25 cellular contexts compared by ENCODE assay signal in the genomic region with DNA sequence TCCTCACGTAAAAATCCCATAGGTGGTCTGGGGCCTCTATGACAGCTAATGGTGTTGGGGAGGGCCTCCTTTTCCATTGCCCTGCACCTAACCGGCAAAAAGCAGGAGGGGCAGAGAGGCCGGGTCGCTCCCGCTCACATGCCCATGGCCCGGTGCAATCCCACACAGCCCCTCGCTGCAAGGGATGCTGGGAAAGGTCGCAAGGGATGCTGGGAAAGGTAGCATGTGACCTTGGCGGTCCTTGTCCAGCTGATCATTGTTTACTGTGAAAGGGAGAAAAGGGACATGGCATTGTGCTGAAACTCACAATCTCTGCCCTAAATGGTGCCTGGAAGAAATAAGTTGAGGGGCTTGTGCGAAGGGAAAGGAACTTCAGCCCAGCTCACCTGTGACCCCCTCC. TPM values are rescaled to one million over a fixed set of nuclear protein-coding genes. Genes with fewer than 3 reads are reported as not detected.
"Had no signal": no experiment of that assay in that cellular context is flagged by ENCODE, and none has a peak within 500 bp of the region (broad histone marks: within the 10 kb centered on the region; RNA-seq: fewer than 3 reads in every experiment).

No MANE protein-coding gene starts in this region.

- H3K4me3 Mint-ChIP-seq: activated CD4-positive, alpha-beta T cell treated with anti-CD3 and anti-CD28 coated beads for 36 hours; activated CD8-positive, alpha-beta memory T cell treated with anti-CD3 and anti-CD28 coated beads, Interleukin-2, amount 10 ng/mL, durations not matched to agents 7 days and 5 days; activated CD8-positive, alpha-beta T cell treated with anti-CD3 and anti-CD28 coated beads, Interleukin-2, amount 10 ng/mL, durations not matched to agents 7 days and 5 days; activated T-cell treated with anti-CD3 and anti-CD28 coated beads, Interleukin-2, amount 50 U/mL, for 72 hours; central memory CD8-positive, alpha-beta T cell; immature natural killer cell; mesothelial cell of epicardium; neural crest cell; T-cell; T-helper 2 cell treated with Interferon-gamma antibody and Interleukin-4, amounts not matched to agents 5 μg/mL and 100 μg/mL, for 36 hours had no signal

- H3K27ac ChIP-seq: gastrocnemius medialis, testis, transverse colon had no signal

- H3K27me3 ChIP-seq: gastrocnemius medialis, spleen, testis, transverse colon had no signal

- H3K9me3 ChIP-seq: gastrocnemius medialis, spleen, testis, transverse colon had no signal

- ATAC-seq: activated CD8-positive, alpha-beta memory T cell treated with anti-CD3 and anti-CD28 coated beads, Interleukin-2, amount 10 ng/mL, durations not matched to agents 7 days and 5 days; activated CD8-positive, alpha-beta T cell treated with anti-CD3 and anti-CD28 coated beads, Interleukin-2, amount 10 ng/mL, durations not matched to agents 7 days and 5 days; activated T-cell treated with anti-CD3 and anti-CD28 coated beads, Interleukin-2, amount 50 U/mL, for 72 hours had no signal

- H3K4me3 ChIP-seq: gastrocnemius medialis, testis, transverse colon had no signal

- H3K27ac Mint-ChIP-seq: activated CD4-positive, alpha-beta T cell treated with anti-CD3 and anti-CD28 coated beads for 36 hours; activated CD8-positive, alpha-beta memory T cell treated with anti-CD3 and anti-CD28 coated beads, Interleukin-2, amount 10 ng/mL, durations not matched to agents 7 days and 5 days; activated CD8-positive, alpha-beta T cell treated with anti-CD3 and anti-CD28 coated beads, Interleukin-2, amount 10 ng/mL, durations not matched to agents 7 days and 5 days; activated T-cell treated with anti-CD3 and anti-CD28 coated beads, Interleukin-2, amount 50 U/mL, for 72 hours; mesothelial cell of epicardium; T-cell; T-helper 2 cell treated with Interferon-gamma antibody and Interleukin-4, amounts not matched to agents 5 μg/mL and 100 μg/mL, for 36 hours had no signal

- H3K4me1 Mint-ChIP-seq: activated CD4-positive, alpha-beta T cell treated with anti-CD3 and anti-CD28 coated beads for 36 hours; mesothelial cell of epicardium had no signal

- DNase-seq: activated CD4-positive, CD25-positive, alpha-beta regulatory T cell; activated CD8-positive, alpha-beta memory T cell treated with anti-CD3 and anti-CD28 coated beads, Interleukin-2, amount 10 ng/mL, durations not matched to agents 7 days and 5 days; activated CD8-positive, alpha-beta T cell treated with anti-CD3 and anti-CD28 coated beads, Interleukin-2, amount 10 ng/mL, durations not matched to agents 7 days and 5 days; activated naive CD4-positive, alpha-beta T cell; activated T-cell treated with anti-CD3 and anti-CD28 coated beads, Interleukin-2, amount 50 U/mL, for 72 hours; effector CD4-positive, alpha-beta T cell; gastrocnemius medialis; immature natural killer cell; kidney; left colon; naive B cell; occipital lobe; stimulated activated naive CD4-positive, alpha-beta T cell; T-cell; transverse colon had no signal

- FAIRE-seq: bronchial epithelial cell, endometrium, kidney had no signal

- H3K9me3 Mint-ChIP-seq: activated naive CD4-positive, alpha-beta T cell treated with anti-CD3 and anti-CD28 coated beads, Interleukin-2, amount 50 U/mL, for 72 hours; activated T-cell treated with anti-CD3 and anti-CD28 coated beads, Interleukin-2, amount 50 U/mL, for 72 hours; central memory CD8-positive, alpha-beta T cell; immature natural killer cell; mesothelial cell of epicardium; naive B cell; neural crest cell; T-cell; T-helper 2 cell treated with Interferon-gamma antibody and Interleukin-4, amounts not matched to agents 5 μg/mL and 100 μg/mL, for 36 hours had no signal

- H3K4me1 ChIP-seq: gastrocnemius medialis, testis, transverse colon had no signal

- H3K27me3 Mint-ChIP-seq: activated CD4-positive, alpha-beta T cell treated with anti-CD3 and anti-CD28 coated beads for 36 hours; activated CD8-positive, alpha-beta memory T cell treated with anti-CD3 and anti-CD28 coated beads, Interleukin-2, amount 10 ng/mL, durations not matched to agents 7 days and 5 days; central memory CD8-positive, alpha-beta T cell; naive B cell; T-cell had no signal

RNA-seq across cellular contexts. Expression of gene TUBB3, which starts 35.5 kb away (rescaled TPM):
- polyA plus RNA-seq: immature natural killer cell had no signal
